Comparison of ENCODE assay signal across 8 cellular contexts in genomic region chr1:228445867-228446584, GRCh38. TPM values are rescaled to one million over a fixed set of nuclear protein-coding genes. Genes with fewer than 3 reads are reported as not detected.
DNase-seq lines count a peak whose midpoint lies in the region; ATAC-seq and TF ChIP-seq lines count a peak whose summit lies in the region.

No MANE protein-coding gene starts in this region.

- peak overlapping the region; percentile 73 for H3K9ac ChIP-seq in NT2/D1 (ENCODE audit: insufficient read length, low read depth)

- no peaks in the 10 kb centered on the region for H3K36me3 ChIP-seq in NT2/D1 (ENCODE audit: insufficient read depth, insufficient read length, low read length)

- peaks cover 14% of the 10 kb centered on the region for H3K4me1 Mint-ChIP-seq in chondrocyte (ENCODE audit: low read depth)

- H3K9me3 ChIP-seq in NT2/D1 (ENCODE audit: insufficient read depth, low read length), result no peaks in the 10 kb centered on the region

- peaks cover 72% of the 10 kb centered on the region for H3K27me3 ChIP-seq in NT2/D1 (ENCODE audit: insufficient read depth, insufficient read length)

- peak overlapping the region; percentile 71 for H3K4me3 Mint-ChIP-seq in chondrocyte (ENCODE audit: unreplicated experiment)

- H3K9me3 Mint-ChIP-seq in chondrocyte (ENCODE audit: low read depth), result no peaks in the 10 kb centered on the region

- peak overlapping the region; percentile 43 for H3K4me3 ChIP-seq in AG04449 (ENCODE audit: low read depth, low read length)
- H3K4me3 ChIP-seq in NT2/D1 (ENCODE audit: insufficient read length, low read depth), result peak overlapping the region; percentile 64

- peaks cover 29% of the 10 kb centered on the region for H3K27me3 Mint-ChIP-seq in chondrocyte (ENCODE audit: low read depth)

- TF ChIP-seq CTCF in AG04449 (IDR thresholded peaks at IDR 0.05; ENCODE audit: insufficient read depth, low read length, missing control alignments) (no peak), chondrocyte (IDR thresholded peaks at IDR 0.05) (no peak)

- CTCF ChIA-PET in AG04449 (lab: Yijun Ruan, JAX), result interaction anchor here (1.2 to 1.7 kb wide), 2 partner anchors 13 to 33 kb away, joined by 3 to 4 read pairs; no protein-coding TSS in a partner anchor

- DNase-seq in AG04449 (ENCODE audit: low read depth, low spot score) (no peak), NT2/D1 (ENCODE audit: low read depth, low spot score) (no peak), chondrocyte (ENCODE audit: low spot score) (no peak), left lobe of liver (ENCODE audit: low spot score) (no peak), OCI-M1 (lab: John Stamatoyannopoulos, UW) (no peak)
- peak; percentile 22 to 31 for DNase-seq in stimulated activated CD4-positive, alpha-beta T cell treated with anti-CD3 and anti-CD28 coated beads, Interleukin-4, amount 100 ng/mL, for 48 hours (ENCODE audit: low read depth in 2 of 2)

- H3K36me3 Mint-ChIP-seq in chondrocyte (ENCODE audit: low read depth), result no peaks in the 10 kb centered on the region

- POLR2A ChIA-PET in AG04449 (lab: Yijun Ruan, JAX), result no interaction called here

- ATAC-seq in GM19023 (IDR thresholded peaks at IDR 0.05; ENCODE audit: unreplicated experiment), result peak; percentile 64
- peak; percentile 52 for ATAC-seq in left lobe of liver
- ATAC-seq in GM18867 (IDR thresholded peaks at IDR 0.05; ENCODE audit: unreplicated experiment), result no peak

- peaks cover 2% of the 10 kb centered on the region for H3K4me1 ChIP-seq in NT2/D1 (ENCODE audit: insufficient read depth, insufficient read length)

- peak overlapping the region; percentile 12 for H3K27ac Mint-ChIP-seq in chondrocyte (ENCODE audit: unreplicated experiment)

RNA-seq across cellular contexts. Expression of gene TRIM17, which starts 29.4 kb away (rescaled TPM):
- total RNA-seq in chondrocyte, result 0.28 to 0.35 TPM in 2 of 3 replicates, not detected in the other
- not detected for total RNA-seq in left lobe of liver

RNA-seq across cellular contexts. Expression of gene TRIM11, which starts 39.4 kb away (rescaled TPM):
- 16.0 to 22.4 TPM (median 20.0 TPM) in 3 replicates for total RNA-seq in chondrocyte
- total RNA-seq in left lobe of liver, result 7.3 TPM

RNA-seq across cellular contexts. Expression of gene RNF187, which starts 41.2 kb away (rescaled TPM):
- total RNA-seq in chondrocyte (124 to 196 TPM (median 193 TPM) in 3 replicates), left lobe of liver (60.3 TPM)

Comparison
In these comparisons a context has a peak if more than half of its experiments do, and no peak if none do; other contexts are left out.
1. DNase-seq: peak in stimulated activated CD4-positive, alpha-beta T cell treated with anti-CD3 and anti-CD28 coated beads, Interleukin-4, amount 100 ng/mL, for 48 hours (2 of 2); none in AG04449 (single experiment), NT2/D1 (single experiment), chondrocyte (single experiment), left lobe of liver (single experiment) and OCI-M1 (single experiment).